Comparison of ENCODE assay signal across 17 cellular contexts in the genomic region with DNA sequence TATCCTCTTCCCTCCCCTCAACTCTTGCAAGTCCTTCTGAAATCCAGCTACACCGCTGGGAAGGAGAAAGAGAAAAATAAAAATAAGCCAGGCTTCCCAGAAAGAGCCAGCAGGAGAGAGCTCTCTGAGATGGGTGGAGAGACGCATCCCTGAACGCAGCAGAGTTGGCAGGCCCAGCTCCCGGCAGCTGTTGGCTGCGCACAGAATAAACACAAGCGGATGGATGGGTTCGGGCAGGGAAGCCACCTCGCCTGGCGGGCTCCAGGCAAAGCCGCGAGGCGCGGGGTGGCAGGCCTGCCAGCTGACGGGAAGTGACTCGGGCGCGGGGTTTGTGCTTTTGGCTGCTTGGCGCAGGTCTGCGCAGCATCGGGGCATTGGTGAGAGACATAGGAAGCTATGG.
A peak's percentile ranks its signal among the peaks of the same experiment; 100 is the strongest.
DNase-seq lines count a peak whose midpoint lies in the region; ATAC-seq and TF ChIP-seq lines count a peak whose summit lies in the region.
"Had no signal": no experiment of that assay in that cellular context is flagged by ENCODE, and none has a peak within 500 bp of the region (broad histone marks: within the 10 kb centered on the region; RNA-seq: fewer than 3 reads in every experiment).

No MANE protein-coding gene starts in this region.

- peaks cover 3% of the 10 kb centered on the region for H3K9me3 Mint-ChIP-seq in activated naive CD4-positive, alpha-beta T cell treated with anti-CD3 and anti-CD28 coated beads for 36 hours
- H3K9me3 Mint-ChIP-seq: activated T-helper 2 cell treated with anti-CD3 and anti-CD28 coated beads, Interferon-gamma antibody, Interleukin-2, Interleukin-4, amounts not matched to agents 10 μg/mL and 5 μg/mL and 100 μg/mL, durations not matched to agents 14 hours and 24 hours and 36 hours had no signal

- H3K27ac Mint-ChIP-seq in activated naive CD4-positive, alpha-beta T cell treated with anti-CD3 and anti-CD28 coated beads for 36 hours = no peak overlapping the region
- H3K27ac Mint-ChIP-seq: activated T-helper 2 cell treated with anti-CD3 and anti-CD28 coated beads, Interferon-gamma antibody, Interleukin-2, Interleukin-4, amounts not matched to agents 10 μg/mL and 5 μg/mL and 100 μg/mL, durations not matched to agents 14 hours and 24 hours and 36 hours; memory B cell had no signal

- H3K27me3 Mint-ChIP-seq in activated naive CD4-positive, alpha-beta T cell treated with anti-CD3 and anti-CD28 coated beads for 36 hours (ENCODE audit: low read depth) = peaks cover 8% of the 10 kb centered on the region

- no peak overlapping the region for H3K4me3 Mint-ChIP-seq in activated naive CD4-positive, alpha-beta T cell treated with anti-CD3 and anti-CD28 coated beads for 36 hours
- H3K4me3 Mint-ChIP-seq: memory B cell had no signal

- CTCF ChIA-PET in activated naive CD4-positive, alpha-beta T cell treated with anti-CD3 and anti-CD28 coated beads for 36 hours (lab: Charles Lee) = no interaction called here

- H3K4me1 ChIP-seq in left ventricle myocardium inferior = no peaks in the 10 kb centered on the region

- TF ChIP-seq CTCF in left ventricle myocardium inferior (IDR thresholded peaks at IDR 0.05; ENCODE audit: borderline replicate concordance) = peak; percentile 11

- no peaks in the 10 kb centered on the region for H3K36me3 ChIP-seq in left ventricle myocardium inferior

- ATAC-seq in sciatic nerve (peak; percentile 66), GM18861 (IDR thresholded peaks at IDR 0.05; ENCODE audit: unreplicated experiment) (no peak)
- ATAC-seq: HCT116 had no signal

- peak overlapping the region; percentile 71 for H3K27ac ChIP-seq in left ventricle myocardium inferior (replicated peaks)
- H3K27ac ChIP-seq: SK-N-MC had no signal

- H3K36me3 Mint-ChIP-seq in activated naive CD4-positive, alpha-beta T cell treated with anti-CD3 and anti-CD28 coated beads for 36 hours (ENCODE audit: low read depth) = no peaks in the 10 kb centered on the region
- H3K36me3 Mint-ChIP-seq: memory B cell had no signal

- intact Hi-C loops in left ventricle myocardium inferior (cut with micrococcal nuclease) (no loop called here), sciatic nerve (cut with DNase I) (no loop called here)
- intact Hi-C loops in activated naive CD4-positive, alpha-beta T cell treated with anti-CD3 and anti-CD28 coated beads for 36 hours (cut with micrococcal nuclease) = no loop called here

- H3K27me3 ChIP-seq in left ventricle myocardium inferior (ENCODE audit: low read depth) = peaks cover 67% of the 10 kb centered on the region

- no peak overlapping the region for H3K4me3 ChIP-seq in left ventricle myocardium inferior
- H3K4me3 ChIP-seq: SK-N-MC had no signal

- DNase-seq in GM03348 (ENCODE audit: low spot score) (peak; percentile 42), NCI-H446 treated with DMSO at 0.1 percent for 48 hours (lab: John Stamatoyannopoulos, UW) (peak; percentile 98), left ventricle myocardium inferior (peak; percentile 69), sciatic nerve (ENCODE audit: low spot score) (no peak), NCI-H146 (lab: John Stamatoyannopoulos, UW) (no peak)
- DNase-seq in activated CD8-positive, alpha-beta memory T cell treated with anti-CD3 and anti-CD28 coated beads, Interleukin-2, amount 50 U/mL, for 48 hours = no peak
- no peak for DNase-seq in activated naive CD4-positive, alpha-beta T cell treated with anti-CD3 and anti-CD28 coated beads for 36 hours
- DNase-seq: activated CD4-positive, alpha-beta T cell treated with anti-CD3 and anti-CD28 coated beads, Interleukin-2, amount 50 U/mL, for 48 hours; AML-193; dermis blood vessel endothelial cell; NCI-H1436; stimulated activated CD4-positive, alpha-beta T cell treated with anti-CD3 and anti-CD28 coated beads, Interleukin-12 subunit alpha, Interleukin-12 subunit beta, amount 100 ng/mL, for 4 hours had no signal

- no peaks in the 10 kb centered on the region for H3K4me1 Mint-ChIP-seq in activated naive CD4-positive, alpha-beta T cell treated with anti-CD3 and anti-CD28 coated beads for 36 hours (ENCODE audit: low read depth)
- H3K4me1 Mint-ChIP-seq: memory B cell had no signal

- peaks cover 19% of the 10 kb centered on the region for H3K9me3 ChIP-seq in left ventricle myocardium inferior (replicated peaks)

Comparison
In these comparisons a context has a peak if more than half of its experiments do, and no peak if none do; other contexts are left out.
1. DNase-seq: peak in GM03348 (single experiment), NCI-H446 treated with DMSO at 0.1 percent for 48 hours (single experiment) and left ventricle myocardium inferior (single experiment); none in sciatic nerve (single experiment), activated CD8-positive, alpha-beta memory T cell treated with anti-CD3 and anti-CD28 coated beads, Interleukin-2, amount 50 U/mL, for 48 hours (single experiment), NCI-H146 (single experiment) and activated naive CD4-positive, alpha-beta T cell treated with anti-CD3 and anti-CD28 coated beads for 36 hours (single experiment).